9 cellular contexts compared by ENCODE assay signal in the genomic region with DNA sequence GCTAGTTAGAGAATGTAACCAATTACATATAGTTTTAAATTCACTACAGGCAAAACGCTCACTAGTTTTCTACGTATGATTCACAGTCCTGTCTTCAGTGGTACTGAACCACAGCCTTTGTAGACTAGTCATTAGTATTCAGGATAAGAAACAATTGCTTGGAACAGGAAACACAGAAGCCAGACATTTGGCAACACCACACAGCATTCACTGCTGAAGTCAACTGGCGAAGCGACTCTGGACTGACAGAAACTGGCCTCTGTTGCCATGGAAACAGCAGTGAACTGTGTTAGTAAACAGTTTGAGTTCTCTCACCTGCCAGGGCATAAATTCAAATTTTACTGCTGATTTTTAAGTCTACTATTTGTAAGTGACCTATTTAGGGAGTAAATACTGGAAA. TPM values are rescaled to one million over a fixed set of nuclear protein-coding genes. Genes with fewer than 3 reads are reported as not detected.
DNase-seq lines count a peak whose midpoint lies in the region; ATAC-seq and TF ChIP-seq lines count a peak whose summit lies in the region.
"Had no signal": no experiment of that assay in that cellular context is flagged by ENCODE, and none has a peak within 500 bp of the region (broad histone marks: within the 10 kb centered on the region; RNA-seq: fewer than 3 reads in every experiment).

No MANE protein-coding gene starts in this region.

- ATAC-seq in Right ventricle myocardium superior (ENCODE audit: poor library complexity), result peak; percentile 60
- peak; percentile 72 for ATAC-seq in body of pancreas

- H3K4me1 ChIP-seq in body of pancreas (no peaks in the 10 kb centered on the region), vagina (peaks cover 28% of the 10 kb centered on the region), PC-9 (replicated peaks; ENCODE audit: insufficient read depth) (no peaks in the 10 kb centered on the region)

- H3K4me2 ChIP-seq in PC-9, result no peak overlapping the region

- H3K36me3 Mint-ChIP-seq in activated T-cell treated with anti-CD3 and anti-CD28 coated beads, Interleukin-2, amount 50 U/mL, for 24 hours (ENCODE audit: low read depth), result no peaks in the 10 kb centered on the region

- no peaks in the 10 kb centered on the region for H3K9me2 ChIP-seq in PC-9 (ENCODE audit: insufficient read depth)

- H3F3A ChIP-seq in PC-9 (ENCODE audit: insufficient read depth, low read depth), result no peaks in the 10 kb centered on the region

- no peaks in the 10 kb centered on the region for H3K79me2 ChIP-seq in PC-9 (ENCODE audit: low read depth)

- H4K20me1 ChIP-seq in PC-9 (ENCODE audit: insufficient read depth), result no peaks in the 10 kb centered on the region

- no peaks in the 10 kb centered on the region for H3K27me3 Mint-ChIP-seq in activated T-cell treated with anti-CD3 and anti-CD28 coated beads, Interleukin-2, amount 50 U/mL, for 24 hours

- TF ChIP-seq CTCF in body of pancreas (IDR thresholded peaks at IDR 0.05) (no peak), vagina (IDR thresholded peaks at IDR 0.05) (no peak), PC-9 (conservative IDR thresholded peaks at IDR 0.05) (no peak)

- no peak for TF ChIP-seq POLR2A in body of pancreas (IDR thresholded peaks at IDR 0.05)
- TF ChIP-seq POLR2A in vagina (IDR thresholded peaks at IDR 0.05), result no peak

- H2AFZ ChIP-seq in PC-9, result no peak overlapping the region

- POLR2A ChIA-PET in PC-9 (lab: Charles Lee; ENCODE audit: unreplicated experiment), result no interaction called here

- no peak overlapping the region for H3K27ac ChIP-seq in body of pancreas
- H3K27ac ChIP-seq in vagina, result peak overlapping the region; percentile 22
- H3K27ac ChIP-seq in PC-9, result no peak overlapping the region

- no peaks in the 10 kb centered on the region for H3K9me3 ChIP-seq in body of pancreas
- no peaks in the 10 kb centered on the region for H3K9me3 ChIP-seq in vagina
- no peaks in the 10 kb centered on the region for H3K9me3 ChIP-seq in PC-9 (ENCODE audit: insufficient read depth, low read depth)

- H3K4me3 ChIP-seq in body of pancreas, result no peak overlapping the region
- peak overlapping the region in 1 of 2 donors; percentile 6 for H3K4me3 ChIP-seq in vagina
- H3K4me3 ChIP-seq in PC-9, result no peak overlapping the region

- H3K27ac Mint-ChIP-seq in activated T-cell treated with anti-CD3 and anti-CD28 coated beads, Interleukin-2, amount 50 U/mL, for 24 hours, result no peak overlapping the region

- no TSS peak for BruUV-seq in PC-9 (replicated peaks; lab: Mats Ljungman, UMichigan)

- no peak for DNase-seq in Right ventricle myocardium superior
- no peak for DNase-seq in cardiac septum (ENCODE audit: low spot score)
- peak; percentile 20 to 71 (median 54) for DNase-seq in body of pancreas
- DNase-seq in inferior parietal cortex (ENCODE audit: extremely low spot score), result peak; percentile 69
- DNase-seq in vagina (ENCODE audit: extremely low spot score in 2 of 2), result no peak
- no peak for DNase-seq in activated CD8-positive, alpha-beta memory T cell treated with anti-CD3 and anti-CD28 coated beads for 24 hours
- DNase-seq in activated T-cell treated with anti-CD3 and anti-CD28 coated beads, Interleukin-2, amount 50 U/mL, for 24 hours, result no peak
- DNase-seq in PC-9, result no peak
- DNase-seq: activated CD4-positive, alpha-beta T cell treated with anti-CD3 and anti-CD28 coated beads, Interleukin-2, amount 50 U/mL, for 4 hours had no signal

- no peaks in the 10 kb centered on the region for H3K27me3 ChIP-seq in body of pancreas
- no peaks in the 10 kb centered on the region for H3K27me3 ChIP-seq in vagina
- no peaks in the 10 kb centered on the region for H3K27me3 ChIP-seq in PC-9 (ENCODE audit: insufficient read depth, low read depth)

- H3K9me3 Mint-ChIP-seq in activated T-cell treated with anti-CD3 and anti-CD28 coated beads, Interleukin-2, amount 50 U/mL, for 24 hours, result no peaks in the 10 kb centered on the region

- CTCF ChIA-PET in PC-9 (lab: Charles Lee), result no interaction called here

- H3K4me1 Mint-ChIP-seq in activated T-cell treated with anti-CD3 and anti-CD28 coated beads, Interleukin-2, amount 50 U/mL, for 24 hours (ENCODE audit: low read depth), result no peaks in the 10 kb centered on the region

- H3K4me3 Mint-ChIP-seq in activated T-cell treated with anti-CD3 and anti-CD28 coated beads, Interleukin-2, amount 50 U/mL, for 24 hours, result no peak overlapping the region

- H3K36me3 ChIP-seq in body of pancreas (replicated peaks in 1 of 2; ENCODE audit: insufficient read depth in 1 of 2, low read depth in 2 of 2), result no peaks in the 10 kb centered on the region
- H3K36me3 ChIP-seq in vagina, result no peaks in the 10 kb centered on the region
- no peaks in the 10 kb centered on the region for H3K36me3 ChIP-seq in PC-9 (ENCODE audit: low read depth)

- WGBS in body of pancreas, 2 donors, result 45 to 47% methylated on average over 4 of the region's 4 CpGs

- intact Hi-C loops in Right ventricle myocardium superior (cut with DNase I) (no loop called here), cardiac septum (cut with DNase I) (no loop called here), body of pancreas (cut with DNase I) (no loop called here), vagina (cut with DNase I) (no loop called here), PC-9 (cut with micrococcal nuclease; ENCODE audit: unreplicated experiment) (no loop called here)

RNA-seq across cellular contexts. Expression of a gene that starts 57.6 kb away (rescaled TPM):
- 4.0 TPM for total RNA-seq in Right ventricle myocardium superior
- 3.0 TPM for total RNA-seq in cardiac septum
- total RNA-seq in body of pancreas, result 10 to 100 TPM in 1 of 2 donors, 1 to 10 TPM in 1; 9.9 to 24.1 TPM
- 123 TPM for total RNA-seq in vagina
- 3.1 and 4.2 TPM in 2 replicates for total RNA-seq in PC-9 (2021)

Comparison
In these comparisons a context has a peak if more than half of its experiments do, and no peak if none do; other contexts are left out.
1. DNase-seq: peak in body of pancreas (4 of 4) and inferior parietal cortex (single experiment); none in Right ventricle myocardium superior (single experiment), cardiac septum (single experiment), vagina (0 of 2), activated CD8-positive, alpha-beta memory T cell treated with anti-CD3 and anti-CD28 coated beads for 24 hours (single experiment), activated T-cell treated with anti-CD3 and anti-CD28 coated beads, Interleukin-2, amount 50 U/mL, for 24 hours (single experiment) and PC-9 (0 of 2).